ENCODE assay signal across 1 cellular context in genomic region chr7:105665684-105666083, GRCh38.
TF ChIP-seq lines count a peak whose summit lies in the region.

No MANE protein-coding gene starts in this region.

TF ChIP-seq in H1, 55 proteins besides CTCF, POLR2A, EP300 and RAD21 (continued from another document):
- TF ChIP-seq, protein P1, sequence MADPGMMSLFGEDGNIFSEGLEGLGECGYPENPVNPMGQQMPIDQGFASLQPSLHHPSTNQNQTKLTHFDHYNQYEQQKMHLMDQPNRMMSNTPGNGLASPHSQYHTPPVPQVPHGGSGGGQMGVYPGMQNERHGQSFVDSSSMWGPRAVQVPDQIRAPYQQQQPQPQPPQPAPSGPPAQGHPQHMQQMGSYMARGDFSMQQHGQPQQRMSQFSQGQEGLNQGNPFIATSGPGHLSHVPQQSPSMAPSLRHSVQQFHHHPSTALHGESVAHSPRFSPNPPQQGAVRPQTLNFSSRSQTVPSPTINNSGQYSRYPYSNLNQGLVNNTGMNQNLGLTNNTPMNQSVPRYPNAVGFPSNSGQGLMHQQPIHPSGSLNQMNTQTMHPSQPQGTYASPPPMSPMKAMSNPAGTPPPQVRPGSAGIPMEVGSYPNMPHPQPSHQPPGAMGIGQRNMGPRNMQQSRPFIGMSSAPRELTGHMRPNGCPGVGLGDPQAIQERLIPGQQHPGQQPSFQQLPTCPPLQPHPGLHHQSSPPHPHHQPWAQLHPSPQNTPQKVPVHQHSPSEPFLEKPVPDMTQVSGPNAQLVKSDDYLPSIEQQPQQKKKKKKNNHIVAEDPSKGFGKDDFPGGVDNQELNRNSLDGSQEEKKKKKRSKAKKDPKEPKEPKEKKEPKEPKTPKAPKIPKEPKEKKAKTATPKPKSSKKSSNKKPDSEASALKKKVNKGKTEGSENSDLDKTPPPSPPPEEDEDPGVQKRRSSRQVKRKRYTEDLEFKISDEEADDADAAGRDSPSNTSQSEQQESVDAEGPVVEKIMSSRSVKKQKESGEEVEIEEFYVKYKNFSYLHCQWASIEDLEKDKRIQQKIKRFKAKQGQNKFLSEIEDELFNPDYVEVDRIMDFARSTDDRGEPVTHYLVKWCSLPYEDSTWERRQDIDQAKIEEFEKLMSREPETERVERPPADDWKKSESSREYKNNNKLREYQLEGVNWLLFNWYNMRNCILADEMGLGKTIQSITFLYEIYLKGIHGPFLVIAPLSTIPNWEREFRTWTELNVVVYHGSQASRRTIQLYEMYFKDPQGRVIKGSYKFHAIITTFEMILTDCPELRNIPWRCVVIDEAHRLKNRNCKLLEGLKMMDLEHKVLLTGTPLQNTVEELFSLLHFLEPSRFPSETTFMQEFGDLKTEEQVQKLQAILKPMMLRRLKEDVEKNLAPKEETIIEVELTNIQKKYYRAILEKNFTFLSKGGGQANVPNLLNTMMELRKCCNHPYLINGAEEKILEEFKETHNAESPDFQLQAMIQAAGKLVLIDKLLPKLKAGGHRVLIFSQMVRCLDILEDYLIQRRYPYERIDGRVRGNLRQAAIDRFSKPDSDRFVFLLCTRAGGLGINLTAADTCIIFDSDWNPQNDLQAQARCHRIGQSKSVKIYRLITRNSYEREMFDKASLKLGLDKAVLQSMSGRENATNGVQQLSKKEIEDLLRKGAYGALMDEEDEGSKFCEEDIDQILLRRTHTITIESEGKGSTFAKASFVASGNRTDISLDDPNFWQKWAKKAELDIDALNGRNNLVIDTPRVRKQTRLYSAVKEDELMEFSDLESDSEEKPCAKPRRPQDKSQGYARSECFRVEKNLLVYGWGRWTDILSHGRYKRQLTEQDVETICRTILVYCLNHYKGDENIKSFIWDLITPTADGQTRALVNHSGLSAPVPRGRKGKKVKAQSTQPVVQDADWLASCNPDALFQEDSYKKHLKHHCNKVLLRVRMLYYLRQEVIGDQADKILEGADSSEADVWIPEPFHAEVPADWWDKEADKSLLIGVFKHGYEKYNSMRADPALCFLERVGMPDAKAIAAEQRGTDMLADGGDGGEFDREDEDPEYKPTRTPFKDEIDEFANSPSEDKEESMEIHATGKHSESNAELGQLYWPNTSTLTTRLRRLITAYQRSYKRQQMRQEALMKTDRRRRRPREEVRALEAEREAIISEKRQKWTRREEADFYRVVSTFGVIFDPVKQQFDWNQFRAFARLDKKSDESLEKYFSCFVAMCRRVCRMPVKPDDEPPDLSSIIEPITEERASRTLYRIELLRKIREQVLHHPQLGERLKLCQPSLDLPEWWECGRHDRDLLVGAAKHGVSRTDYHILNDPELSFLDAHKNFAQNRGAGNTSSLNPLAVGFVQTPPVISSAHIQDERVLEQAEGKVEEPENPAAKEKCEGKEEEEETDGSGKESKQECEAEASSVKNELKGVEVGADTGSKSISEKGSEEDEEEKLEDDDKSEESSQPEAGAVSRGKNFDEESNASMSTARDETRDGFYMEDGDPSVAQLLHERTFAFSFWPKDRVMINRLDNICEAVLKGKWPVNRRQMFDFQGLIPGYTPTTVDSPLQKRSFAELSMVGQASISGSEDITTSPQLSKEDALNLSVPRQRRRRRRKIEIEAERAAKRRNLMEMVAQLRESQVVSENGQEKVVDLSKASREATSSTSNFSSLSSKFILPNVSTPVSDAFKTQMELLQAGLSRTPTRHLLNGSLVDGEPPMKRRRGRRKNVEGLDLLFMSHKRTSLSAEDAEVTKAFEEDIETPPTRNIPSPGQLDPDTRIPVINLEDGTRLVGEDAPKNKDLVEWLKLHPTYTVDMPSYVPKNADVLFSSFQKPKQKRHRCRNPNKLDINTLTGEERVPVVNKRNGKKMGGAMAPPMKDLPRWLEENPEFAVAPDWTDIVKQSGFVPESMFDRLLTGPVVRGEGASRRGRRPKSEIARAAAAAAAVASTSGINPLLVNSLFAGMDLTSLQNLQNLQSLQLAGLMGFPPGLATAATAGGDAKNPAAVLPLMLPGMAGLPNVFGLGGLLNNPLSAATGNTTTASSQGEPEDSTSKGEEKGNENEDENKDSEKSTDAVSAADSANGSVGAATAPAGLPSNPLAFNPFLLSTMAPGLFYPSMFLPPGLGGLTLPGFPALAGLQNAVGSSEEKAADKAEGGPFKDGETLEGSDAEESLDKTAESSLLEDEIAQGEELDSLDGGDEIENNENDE (IDR thresholded peaks at IDR 0.05; ENCODE audit: insufficient replicate concordance, low read length) = no peak
- TF ChIP-seq SP2 (IDR thresholded peaks at IDR 0.05; ENCODE audit: low read length) = no peak
- no peak for TF ChIP-seq BACH1 (IDR thresholded peaks at IDR 0.05; ENCODE audit: low read length)
- no peak for TF ChIP-seq CBX8 (IDR thresholded peaks at IDR 0.05; ENCODE audit: borderline replicate concordance, low read depth, low read length)
- no peak for TF ChIP-seq EZH2 (IDR thresholded peaks at IDR 0.05; ENCODE audit: low read depth, low read length, severe bottlenecking)
- no peak for TF ChIP-seq TCF12 (IDR thresholded peaks at IDR 0.05; ENCODE audit: low read depth, low read length)
- TF ChIP-seq USF2 (IDR thresholded peaks at IDR 0.05; ENCODE audit: low read length) = no peak
